Comparison of ENCODE assay signal across 18 cellular contexts in the genomic region with DNA sequence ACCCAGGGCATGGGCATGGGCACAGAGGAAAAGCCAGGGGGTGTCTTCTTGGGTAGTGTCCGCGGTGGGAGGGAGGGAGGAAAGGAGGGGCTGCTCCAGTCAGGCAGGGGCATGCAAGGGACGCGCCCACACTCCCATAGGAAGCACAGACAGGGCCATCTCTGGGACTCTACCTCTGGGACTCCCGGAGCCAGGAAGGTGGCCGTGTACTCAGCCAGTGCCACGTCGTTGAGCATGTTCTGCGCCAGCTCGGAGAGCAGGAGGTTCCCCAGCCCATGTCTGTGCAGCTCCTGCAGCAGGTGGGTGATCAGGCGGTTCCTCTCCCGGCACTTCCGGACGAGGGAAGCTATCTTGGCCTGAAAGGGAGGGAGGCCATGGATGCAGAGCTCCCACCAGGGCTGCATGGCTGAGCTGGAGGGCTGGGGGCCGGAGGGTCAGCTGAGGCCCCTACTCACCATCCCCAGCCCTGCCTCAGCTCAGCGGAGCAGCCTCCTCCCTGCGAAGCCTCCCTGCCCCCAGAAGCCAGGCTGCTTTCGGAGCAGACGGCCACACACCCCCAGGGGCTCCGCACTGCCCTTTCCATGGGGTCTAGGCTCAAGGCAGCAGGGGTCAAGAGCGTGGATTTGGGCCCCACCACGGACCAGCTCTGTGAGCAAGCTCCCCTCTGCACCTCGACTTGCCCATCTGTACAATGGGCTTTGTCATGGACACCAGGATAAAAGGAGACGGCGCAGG. TPM values are rescaled to one million over a fixed set of nuclear protein-coding genes. Genes with fewer than 3 reads are reported as not detected.
"Had no signal": no experiment of that assay in that cellular context is flagged by ENCODE, and none has a peak within 500 bp of the region (broad histone marks: within the 10 kb centered on the region; RNA-seq: fewer than 3 reads in every experiment).

No MANE protein-coding gene starts in this region.

- H3K27me3 ChIP-seq: foreskin keratinocyte, SJSA1, testis, upper lobe of left lung had no signal

- H3K27ac Mint-ChIP-seq: activated CD4-positive, alpha-beta memory T cell treated with anti-CD3 and anti-CD28 coated beads for 36 hours; activated naive CD4-positive, alpha-beta T cell treated with anti-CD3 and anti-CD28 coated beads, Interleukin-2, amount 10 ng/mL, durations not matched to agents 7 days and 5 days; dendritic cell treated with granulocyte-macrophage colony-stimulating factor and Interleukin-4, amounts not matched to agents 40 ng/mL and 50 ng/mL, for 4 days; memory B cell had no signal

- H3K36me3 ChIP-seq: SJSA1, upper lobe of left lung had no signal

- H3K4me1 ChIP-seq: foreskin keratinocyte, SJSA1, testis, upper lobe of left lung had no signal

- H3K27ac ChIP-seq: foreskin keratinocyte, SJSA1, testis, upper lobe of left lung had no signal

- H3K9me3 Mint-ChIP-seq: activated CD4-positive, alpha-beta memory T cell treated with anti-CD3 and anti-CD28 coated beads for 36 hours; activated naive CD4-positive, alpha-beta T cell treated with anti-CD3 and anti-CD28 coated beads, Interleukin-2, amount 10 ng/mL, durations not matched to agents 7 days and 5 days; dendritic cell treated with granulocyte-macrophage colony-stimulating factor and Interleukin-4, amounts not matched to agents 40 ng/mL and 50 ng/mL, for 4 days; memory B cell had no signal

- H3K4me3 Mint-ChIP-seq: activated CD4-positive, alpha-beta memory T cell treated with anti-CD3 and anti-CD28 coated beads for 36 hours; activated naive CD4-positive, alpha-beta T cell treated with anti-CD3 and anti-CD28 coated beads, Interleukin-2, amount 10 ng/mL, durations not matched to agents 7 days and 5 days; dendritic cell treated with granulocyte-macrophage colony-stimulating factor and Interleukin-4, amounts not matched to agents 40 ng/mL and 50 ng/mL, for 4 days; memory B cell had no signal

- H3K9me3 ChIP-seq: SJSA1, testis, upper lobe of left lung had no signal

- DNase-seq: activated CD4-positive, alpha-beta memory T cell treated with anti-CD3 and anti-CD28 coated beads for 36 hours; activated CD4-positive, alpha-beta T cell treated with anti-CD3 and anti-CD28 coated beads for 4 hours; activated CD4-positive, CD25-positive, alpha-beta regulatory T cell; activated naive CD4-positive, alpha-beta T cell treated with anti-CD3 and anti-CD28 coated beads, Interleukin-2, amount 10 ng/mL, durations not matched to agents 7 days and 5 days; activated T-cell treated with anti-CD3 and anti-CD28 coated beads, Interleukin-2, amount 50 U/mL, for 48 hours; amygdala; effector CD8-positive, alpha-beta T cell; foreskin keratinocyte; kidney glomerular epithelial cell; occipital lobe; retina; stimulated activated CD4-positive, alpha-beta T cell treated with anti-CD3 and anti-CD28 coated beads, Interleukin-12 subunit alpha, Interleukin-12 subunit beta, amount 100 ng/mL, for 4 hours; T1000; testis; upper lobe of left lung had no signal

- H3K27me3 Mint-ChIP-seq: dendritic cell treated with granulocyte-macrophage colony-stimulating factor and Interleukin-4, amounts not matched to agents 40 ng/mL and 50 ng/mL, for 4 days had no signal

- ATAC-seq: foreskin keratinocyte had no signal

- H3K36me3 Mint-ChIP-seq: activated CD4-positive, alpha-beta memory T cell treated with anti-CD3 and anti-CD28 coated beads for 36 hours; activated naive CD4-positive, alpha-beta T cell treated with anti-CD3 and anti-CD28 coated beads, Interleukin-2, amount 10 ng/mL, durations not matched to agents 7 days and 5 days; memory B cell had no signal

- H3K4me1 Mint-ChIP-seq: activated naive CD4-positive, alpha-beta T cell treated with anti-CD3 and anti-CD28 coated beads, Interleukin-2, amount 10 ng/mL, durations not matched to agents 7 days and 5 days; memory B cell had no signal

- H3K4me3 ChIP-seq: SJSA1, testis, upper lobe of left lung had no signal

RNA-seq across cellular contexts. Expression of a gene that starts 44.6 kb away (rescaled TPM):
- total RNA-seq: foreskin keratinocyte, SJSA1 had no signal
- polyA plus RNA-seq: foreskin keratinocyte had no signal
